Comparison of ENCODE assay signal across 17 cellular contexts in genomic region chr2:120404274-120404673, GRCh38. TPM values are rescaled to one million over a fixed set of nuclear protein-coding genes. Genes with fewer than 3 reads are reported as not detected.
A peak's percentile ranks its signal among the peaks of the same experiment; 100 is the strongest.
DNase-seq lines count a peak whose midpoint lies in the region; ATAC-seq, FAIRE-seq and TF ChIP-seq lines count a peak whose summit lies in the region.
"Had no signal": no experiment of that assay in that cellular context is flagged by ENCODE, and none has a peak within 500 bp of the region (broad histone marks: within the 10 kb centered on the region; RNA-seq: fewer than 3 reads in every experiment).

No MANE protein-coding gene starts in this region.

- TF ChIP-seq CTCF in A549 (IDR thresholded peaks at IDR 0.05) = no peak
- no peak for TF ChIP-seq CTCF in Caco-2 (IDR thresholded peaks at IDR 0.05; ENCODE audit: insufficient read depth in 1 of 2, low read depth in 1 of 2, low read length in 1 of 2, severe bottlenecking in 1 of 2, unreplicated experiment in 1 of 2)
- no peak for TF ChIP-seq CTCF in Panc1 (IDR thresholded peaks at IDR 0.05)
- TF ChIP-seq CTCF in osteocyte (IDR thresholded peaks at IDR 0.05) = no peak

- 90% methylated on average over 3 of the region's 3 CpGs for WGBS in A549 (ENCODE audit: missing lambda C conversion rate)

- in situ Hi-C loops in Panc1 (cut with HindIII; ENCODE audit: low pct_unique_long_range_greater_than_20kb, low sequenced_read_pairs) = no loop called here

- H3K27me3 ChIP-seq in Caco-2 (replicated peaks; ENCODE audit: control insufficient read depth, insufficient read depth, low read length) (no peaks in the 10 kb centered on the region), Panc1 (ENCODE audit: control insufficient read depth, insufficient read depth, low read length) (no peaks in the 10 kb centered on the region)
- H3K27me3 ChIP-seq: BE2C had no signal

- intact Hi-C loops in Caco-2 (cut with micrococcal nuclease; ENCODE audit: unreplicated experiment) = no loop called here
- intact Hi-C loops in Panc1 (cut with micrococcal nuclease; ENCODE audit: unreplicated experiment) = no loop called here

- peaks cover 44% of the 10 kb centered on the region for H3K4me1 ChIP-seq in A549
- peaks cover 68% of the 10 kb centered on the region for H3K4me1 ChIP-seq in Caco-2
- H3K4me1 ChIP-seq in Panc1 (ENCODE audit: control insufficient read depth, insufficient read depth, low read length) = peaks cover 19% of the 10 kb centered on the region
- H3K4me1 ChIP-seq: BE2C, HAP-1 had no signal

- H3K4me3 Mint-ChIP-seq in Caco-2 (ENCODE audit: unreplicated experiment) (peak overlapping the region; percentile 27), osteocyte (ENCODE audit: unreplicated experiment) (no peak overlapping the region)
- H3K4me3 Mint-ChIP-seq: CD4-positive, alpha-beta T cell had no signal

- H3K27ac Mint-ChIP-seq in Caco-2 (ENCODE audit: unreplicated experiment) (peak overlapping the region; percentile 93), osteocyte (ENCODE audit: unreplicated experiment) (no peak overlapping the region)
- H3K27ac Mint-ChIP-seq: CD4-positive, alpha-beta T cell had no signal

- TF ChIP-seq EP300 in A549 (IDR thresholded peaks at IDR 0.05) = no peak

- H3K36me3 ChIP-seq in Caco-2 (ENCODE audit: control insufficient read depth, insufficient read depth, low read length) = no peaks in the 10 kb centered on the region
- H3K36me3 ChIP-seq in Panc1 (ENCODE audit: control insufficient read depth, insufficient read depth, low read length) = no peaks in the 10 kb centered on the region
- H3K36me3 ChIP-seq: BE2C, HAP-1 had no signal

- POLR2A ChIA-PET in A549 (lab: Yijun Ruan, JAX) (no interaction called here), Caco-2 (lab: Charles Lee) (interaction anchor here (0.6 to 1.5 kb wide), 4 partner anchors 57 to 173 kb away, joined by 4 to 12 read pairs (median 7); no protein-coding TSS in a partner anchor), Panc1 (lab: Charles Lee) (no interaction called here)

- no peak for TF ChIP-seq POLR2A in A549 (IDR thresholded peaks at IDR 0.05; ENCODE audit: low read length)

- BruUV-seq in Caco-2 (replicated peaks; lab: Mats Ljungman, UMichigan) = TSS peak; percentile 53
- no TSS peak for BruUV-seq in Panc1 (replicated peaks; lab: Mats Ljungman, UMichigan)

- H3K4me3 ChIP-seq in A549 (no peak overlapping the region), Caco-2 (ENCODE audit: low read depth, low read length) (no peak overlapping the region), Panc1 (ENCODE audit: low read depth in 2 of 2, low read length in 2 of 2) (no peak overlapping the region)
- H3K4me3 ChIP-seq: GM12878, HAP-1 had no signal

- DNase-seq in A549 (ENCODE audit: low read depth in 1 of 2, low spot score in 1 of 2) = no peak
- DNase-seq in Caco-2 = no peak
- no peak for DNase-seq in Panc1 (ENCODE audit: low read depth, low spot score)
- DNase-seq in osteocyte (ENCODE audit: extremely low spot score, unreplicated experiment) = peak; percentile 34
- no peak for DNase-seq in COLO668 (lab: John Stamatoyannopoulos, UW; ENCODE audit: unreplicated experiment)
- no peak for DNase-seq in NOMO-1 treated with DMSO at 0.1 percent for 48 hours (lab: John Stamatoyannopoulos, UW; ENCODE audit: unreplicated experiment)
- DNase-seq: ACHN; BE2C; C1 segment of cervical spinal cord; Calu3; CD4-positive, alpha-beta T cell; DMS79 treated with DMSO at 0.1 percent for 48 hours had no signal

- FAIRE-seq in A549 (lab: Jason Lieb, UNC) = no peak
- FAIRE-seq: GM12878 had no signal

- no peak for TF ChIP-seq RAD21 in A549 (conservative IDR thresholded peaks at IDR 0.05 in 1 of 2, IDR thresholded peaks at IDR 0.05 in 1 of 2)

- peaks cover 40% of the 10 kb centered on the region for H3K9me3 Mint-ChIP-seq in Caco-2 (ENCODE audit: unreplicated experiment)
- H3K9me3 Mint-ChIP-seq in osteocyte (ENCODE audit: unreplicated experiment) = peaks cover 9% of the 10 kb centered on the region

- CTCF ChIA-PET in A549 (lab: Yijun Ruan, JAX) (interaction anchor here (1.0 to 2.5 kb wide), 7 partner anchors 11 to 276 kb away, joined by 3 to 8 read pairs (median 5); no protein-coding TSS in a partner anchor), Caco-2 (lab: Charles Lee) (interaction anchor here (0.6 to 1.8 kb wide), 7 partner anchors 9 to 91 kb away, joined by 3 to 8 read pairs (median 5); no protein-coding TSS in a partner anchor), Panc1 (lab: Charles Lee) (no interaction called here)

- H3K27ac ChIP-seq in A549 (peak overlapping the region; percentile 63 to 84), Panc1 (ENCODE audit: low read length) (peak overlapping the region; percentile 59)

- no peaks in the 10 kb centered on the region for H3K27me3 Mint-ChIP-seq in Caco-2 (ENCODE audit: insufficient read depth, unreplicated experiment)
- H3K27me3 Mint-ChIP-seq in osteocyte (ENCODE audit: unreplicated experiment) = peaks cover 44% of the 10 kb centered on the region

- H3K9me3 ChIP-seq in A549 = peaks cover 4% of the 10 kb centered on the region; the same call in 2 of the 3 replicates
- peaks cover 7% of the 10 kb centered on the region; the same call in 1 of the 2 replicates for H3K9me3 ChIP-seq in Caco-2
- H3K9me3 ChIP-seq in Panc1 (ENCODE audit: control insufficient read depth, insufficient read depth, low read depth, low read length) = no peaks in the 10 kb centered on the region
- H3K9me3 ChIP-seq: BE2C, HAP-1 had no signal

- peak overlapping the region; percentile 55 for H3K4me2 ChIP-seq in A549

- H3K4me1 Mint-ChIP-seq in Caco-2 (ENCODE audit: low read depth, unreplicated experiment) (peaks cover 61% of the 10 kb centered on the region), osteocyte (ENCODE audit: unreplicated experiment) (no peaks in the 10 kb centered on the region)

- ATAC-seq in A549 = no peak
- no peak for ATAC-seq in Panc1
- no peak for ATAC-seq in GM19351 (IDR thresholded peaks at IDR 0.05; ENCODE audit: unreplicated experiment)
- ATAC-seq: GM12878 had no signal

- peaks cover 22% of the 10 kb centered on the region for H3K36me3 Mint-ChIP-seq in Caco-2 (ENCODE audit: insufficient read depth, unreplicated experiment)
- H3K36me3 Mint-ChIP-seq in osteocyte (ENCODE audit: unreplicated experiment) = no peaks in the 10 kb centered on the region

TF ChIP-seq in A549, 52 proteins besides CTCF, POLR2A, EP300 and RAD21:
- TF ChIP-seq RCOR1 (IDR thresholded peaks at IDR 0.05; ENCODE audit: low read depth, low read length) (no peak), ZNF302 (CRISPR knock-in tag; IDR thresholded peaks at IDR 0.05) (no peak), E2F6 (IDR thresholded peaks at IDR 0.05; ENCODE audit: borderline replicate concordance, low read depth) (no peak), GATA3 (IDR thresholded peaks at IDR 0.05; ENCODE audit: borderline replicate concordance) (no peak), MYC (IDR thresholded peaks at IDR 0.05; ENCODE audit: borderline replicate concordance, low read length) (no peak), BHLHE40 (IDR thresholded peaks at IDR 0.05; ENCODE audit: low read depth, low read length) (no peak), MAFK (IDR thresholded peaks at IDR 0.05; ENCODE audit: partially characterized antibody) (no peak), USF2 (IDR thresholded peaks at IDR 0.05) (no peak), POLR2AphosphoS2 (conservative IDR thresholded peaks at IDR 0.05; ENCODE audit: low read length) (no peak)

RNA-seq across cellular contexts. Expression of gene INHBB, which starts 58.3 kb away (rescaled TPM):
- polyA plus RNA-seq in A549 (2011; rRNA removed) (21.4 and 25.3 TPM in 2 replicates), A549 (2017; fragmentation: RNase III; extraction: RNeasy Plus Mini Kit Qiagen cat#74134 plus additional on column Dnase treatment) (7.2 to 9.3 TPM (median 9.2 TPM) in 3 replicates)
- 14.3 and 17.6 TPM in 2 replicates for polyA plus RNA-seq in A549 (2012; cell fraction: cytosol; rRNA removed)
- 13.8 and 22.1 TPM in 2 replicates for polyA plus RNA-seq in A549 (2012; cell fraction: nucleus; rRNA removed)
- 27.5 and 33.4 TPM in 2 replicates for polyA minus RNA-seq in A549 (2011; rRNA and poly(A)+ RNA removed)
- total RNA-seq in Caco-2 (2022) (28.6 and 28.9 TPM in 2 replicates), Panc1 (2021; ENCODE audit: unreplicated experiment) (38.2 TPM), osteocyte (0.50 and 0.62 TPM in 2 replicates)
- polyA plus RNA-seq in Panc1 (2012; ENCODE audit: insufficient read length) = 36.3 TPM
- total RNA-seq: Calu3; CD4-positive, alpha-beta T cell; G401; HT-29 had no signal
- polyA plus RNA-seq: GM12878 had no signal

Comparison
In these comparisons a context has a peak if more than half of its experiments do, and no peak if none do; other contexts are left out.
1. RNA of gene INHBB, which starts 58.3 kb away (total RNA-seq): 38.2 TPM in Panc1 (single experiment) and 28.6 to 28.9 TPM in Caco-2; 0.50 to 0.62 TPM in osteocyte; every median in the first group is over 10 times any median in the second.